Comparison of ENCODE assay signal across 29 cellular contexts in the genomic region with DNA sequence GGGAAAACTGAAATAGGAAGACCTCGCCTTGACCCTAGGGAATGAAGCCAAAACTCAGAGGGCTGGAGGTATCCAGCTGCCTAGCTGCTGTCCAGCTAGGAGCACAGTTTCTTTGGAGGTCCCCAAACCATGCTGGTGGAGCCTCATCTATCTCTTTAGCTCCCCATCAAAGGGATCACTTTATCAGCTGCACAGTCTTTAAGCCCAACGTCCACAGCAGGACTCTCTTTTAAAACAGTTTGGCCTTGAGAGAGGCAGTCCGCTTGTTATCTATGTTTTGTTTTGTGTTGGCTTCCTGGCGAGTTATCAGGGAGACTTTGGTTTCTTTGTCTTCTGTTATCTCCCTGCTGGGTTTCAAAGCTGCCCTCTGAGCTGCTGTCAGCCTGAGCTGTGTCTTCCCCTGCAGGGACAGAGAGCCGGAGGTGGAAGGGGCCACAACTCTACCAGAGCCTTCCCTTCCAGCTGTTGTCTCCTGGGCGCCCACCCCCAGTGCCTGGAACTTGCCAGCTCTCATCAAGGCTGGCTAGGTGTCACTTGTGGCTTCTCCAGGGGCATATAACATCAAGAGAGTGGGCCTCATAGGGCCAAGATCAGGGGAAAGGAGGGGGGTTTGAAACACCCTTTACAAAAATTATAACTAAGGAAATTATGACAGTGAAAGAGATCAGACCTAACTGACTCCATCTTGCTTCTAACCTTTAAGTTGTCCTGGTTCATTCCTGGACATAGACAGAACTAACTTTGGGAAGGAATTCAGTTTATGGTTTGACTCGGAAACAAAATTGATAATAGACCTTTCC.
DNase-seq lines count a peak whose midpoint lies in the region; ATAC-seq and TF ChIP-seq lines count a peak whose summit lies in the region.
"Had no signal": no experiment of that assay in that cellular context is flagged by ENCODE, and none has a peak within 500 bp of the region (broad histone marks: within the 10 kb centered on the region; RNA-seq: fewer than 3 reads in every experiment).

No MANE protein-coding gene starts in this region.

- peaks cover 5% of the 10 kb centered on the region for H3K4me1 ChIP-seq in cardiac muscle cell (ENCODE audit: low read depth)
- H3K4me1 ChIP-seq in heart left ventricle, result peaks cover 0 to 6% (median 0%) of the 10 kb centered on the region in 12 donors
- H3K4me1 ChIP-seq in adrenal gland (replicated peaks in 1 of 2), result peaks cover 8 to 15% of the 10 kb centered on the region in 2 donors
- H3K4me1 ChIP-seq in testis, result peaks cover 36% of the 10 kb centered on the region
- H3K4me1 ChIP-seq: colonic mucosa, transverse colon had no signal

- H3K4me3 ChIP-seq in cardiac muscle cell (no peak overlapping the region), heart left ventricle (no peak overlapping the region), adrenal gland (no peak overlapping the region), testis (no peak overlapping the region)
- H3K4me3 ChIP-seq: colonic mucosa, SK-N-MC, smooth muscle cell, transverse colon had no signal

- intact Hi-C loops in heart left ventricle (cut with DNase I) (no loop called here), adrenal gland (cut with DNase I) (no loop called here), testis (cut with DNase I; ENCODE audit: low total_unique reads) (no loop called here)

- 51 to 58% (median 54%) methylated on average over 7 of the region's 7 CpGs for WGBS in heart left ventricle, 4 donors
- 43 to 50% (median 45%) methylated on average over 7 of the region's 7 CpGs for WGBS in adrenal gland, 4 donors
- 42 to 47% methylated on average over 7 of the region's 7 CpGs for WGBS in testis, 2 donors

- H3K9me3 ChIP-seq in cardiac muscle cell (ENCODE audit: low read depth), result no peaks in the 10 kb centered on the region
- H3K9me3 ChIP-seq in heart left ventricle, result peaks cover 3 to 41% (median 32%) of the 10 kb centered on the region in 12 donors
- H3K9me3 ChIP-seq in adrenal gland (replicated peaks in 1 of 3), result peaks cover 0 to 32% (median 0%) of the 10 kb centered on the region in 3 donors
- no peaks in the 10 kb centered on the region for H3K9me3 ChIP-seq in testis
- H3K9me3 ChIP-seq: colonic mucosa had no signal

- peak in 1 of 2 donors; percentile 28 for DNase-seq in cardiac muscle cell (ENCODE audit: low read depth in 1 of 2, low spot score in 1 of 2)
- no peak for DNase-seq in heart left ventricle
- peak in 6 of 7 donors; percentile 45 to 72 (median 60) for DNase-seq in adrenal gland
- DNase-seq in left lobe of liver (ENCODE audit: low spot score), result no peak
- peak; percentile 79 for DNase-seq in testis
- no peak for DNase-seq in chondrocyte (ENCODE audit: low spot score)
- DNase-seq: 8988T; activated B cell treated with CpG ODN at 0.5 μM for 24 hours; activated CD4-positive, alpha-beta memory T cell treated with anti-CD3 and anti-CD28 coated beads for 36 hours; activated effector memory CD4-positive, alpha-beta T cell treated with anti-CD3 and anti-CD28 coated beads, Interleukin-2, amount 50 U/mL, for 16 hours; activated naive CD8-positive, alpha-beta T cell treated with anti-CD3 and anti-CD28 coated beads, Interleukin-2, amount 50 U/mL, for 24 hours; activated T-cell treated with anti-CD3 and anti-CD28 coated beads for 4 hours; colonic mucosa; H7; left colon; NCI-H187; NCI-H69; RPMI8226; stimulated activated CD4-positive, alpha-beta T cell treated with anti-CD3 and anti-CD28 coated beads, Interleukin-4, amount 100 ng/mL, for 1 hour; stimulated activated naive CD4-positive, alpha-beta T cell treated with Interleukin-2 at 50 U/mL for 16 hours; T-helper 17 cell; transverse colon had no signal

- H3K27ac ChIP-seq in cardiac muscle cell, result peak overlapping the region; percentile 57
- H3K27ac ChIP-seq in heart left ventricle, result no peak overlapping the region
- H3K27ac ChIP-seq in adrenal gland, result peak overlapping the region in 3 of 5 donors; percentile 15 to 68 (median 61)
- H3K27ac ChIP-seq in testis, result peak overlapping the region; percentile 32 to 51
- H3K27ac ChIP-seq: colonic mucosa, KMS-11, SK-N-MC, transverse colon had no signal

- TF ChIP-seq POLR2A in heart left ventricle (IDR thresholded peaks at IDR 0.05) (no peak), adrenal gland (IDR thresholded peaks at IDR 0.05) (no peak), testis (IDR thresholded peaks at IDR 0.05) (no peak)

- H3K27ac Mint-ChIP-seq in chondrocyte (ENCODE audit: unreplicated experiment), result no peak overlapping the region
- H3K27ac Mint-ChIP-seq: activated B cell treated with CpG ODN at 0.5 μM for 24 hours; activated CD4-positive, alpha-beta memory T cell treated with anti-CD3 and anti-CD28 coated beads for 36 hours; activated naive CD8-positive, alpha-beta T cell treated with anti-CD3 and anti-CD28 coated beads, Interleukin-2, amount 50 U/mL, for 24 hours; brain; T-helper 17 cell had no signal

- no peaks in the 10 kb centered on the region for H3K27me3 ChIP-seq in cardiac muscle cell
- H3K27me3 ChIP-seq in heart left ventricle, result no peaks in the 10 kb centered on the region
- H3K27me3 ChIP-seq in adrenal gland, result no peaks in the 10 kb centered on the region
- H3K27me3 ChIP-seq in testis, result no peaks in the 10 kb centered on the region
- H3K27me3 ChIP-seq: colonic mucosa, transverse colon had no signal

- H3K36me3 ChIP-seq in cardiac muscle cell (no peaks in the 10 kb centered on the region), heart left ventricle (no peaks in the 10 kb centered on the region), adrenal gland (replicated peaks in 1 of 2) (no peaks in the 10 kb centered on the region), testis (ENCODE audit: low read depth, missing control alignments) (no peaks in the 10 kb centered on the region)
- H3K36me3 ChIP-seq: colonic mucosa, transverse colon had no signal

- peaks cover 15% of the 10 kb centered on the region for H3K9me3 Mint-ChIP-seq in chondrocyte (ENCODE audit: low read depth)

- H3K4me3 Mint-ChIP-seq in chondrocyte (ENCODE audit: unreplicated experiment), result no peak overlapping the region
- H3K4me3 Mint-ChIP-seq: activated B cell treated with CpG ODN at 0.5 μM for 24 hours; activated CD4-positive, alpha-beta memory T cell treated with anti-CD3 and anti-CD28 coated beads for 36 hours; activated naive CD8-positive, alpha-beta T cell treated with anti-CD3 and anti-CD28 coated beads, Interleukin-2, amount 50 U/mL, for 24 hours; brain; nephron; T-helper 17 cell had no signal

- peaks cover 18% of the 10 kb centered on the region for H3K4me1 Mint-ChIP-seq in chondrocyte (ENCODE audit: low read depth)
- H3K4me1 Mint-ChIP-seq: T-helper 17 cell had no signal

- no peak for ATAC-seq in heart left ventricle
- peak; percentile 53 for ATAC-seq in left lobe of liver
- no peak for ATAC-seq in HG02610 (IDR thresholded peaks at IDR 0.05; ENCODE audit: unreplicated experiment)
- ATAC-seq in GM21515 (IDR thresholded peaks at IDR 0.05; ENCODE audit: unreplicated experiment), result no peak
- ATAC-seq: activated naive CD8-positive, alpha-beta T cell treated with anti-CD3 and anti-CD28 coated beads, Interleukin-2, amount 50 U/mL, for 24 hours; left colon; T-helper 17 cell had no signal

- H3K36me3 Mint-ChIP-seq in chondrocyte (ENCODE audit: low read depth), result peaks cover 4% of the 10 kb centered on the region

- H3K27me3 Mint-ChIP-seq in chondrocyte (ENCODE audit: low read depth), result no peaks in the 10 kb centered on the region
- H3K27me3 Mint-ChIP-seq: activated B cell treated with CpG ODN at 0.5 μM for 24 hours, brain, T-helper 17 cell had no signal

- no peak for TF ChIP-seq CTCF in cardiac muscle cell (IDR thresholded peaks at IDR 0.05; ENCODE audit: low read depth, low read length)
- no peak for TF ChIP-seq CTCF in heart left ventricle (IDR thresholded peaks at IDR 0.05)
- TF ChIP-seq CTCF in adrenal gland (IDR thresholded peaks at IDR 0.05), result no peak
- TF ChIP-seq CTCF in testis (IDR thresholded peaks at IDR 0.05), result no peak
- no peak for TF ChIP-seq CTCF in chondrocyte (IDR thresholded peaks at IDR 0.05)

Comparison
In these comparisons a context has a peak if more than half of its experiments do, and no peak if none do; other contexts are left out.
1. H3K27ac ChIP-seq: peak in cardiac muscle cell (single experiment), adrenal gland (3 of 5) and testis (2 of 2); none in heart left ventricle (0 of 12).
2. DNase-seq: peak in adrenal gland (6 of 7) and testis (single experiment); none in heart left ventricle (0 of 5), left lobe of liver (single experiment) and chondrocyte (single experiment).